20 cellular contexts compared by ENCODE assay signal in genomic region chr1:154398678-154399077, GRCh38.
"Had no signal": no experiment of that assay in that cellular context is flagged by ENCODE, and none has a peak within 500 bp of the region (broad histone marks: within the 10 kb centered on the region; RNA-seq: fewer than 3 reads in every experiment).

No MANE protein-coding gene starts in this region.

- H3K9me3 ChIP-seq: testis, upper lobe of left lung had no signal

- H3K4me3 ChIP-seq: heart left ventricle, smooth muscle cell, testis, upper lobe of left lung had no signal

- H3K27ac Mint-ChIP-seq: activated B cell treated with CpG ODN at 0.5 μM for 24 hours; activated CD8-positive, alpha-beta T cell treated with anti-CD3 and anti-CD28 coated beads, Interleukin-2, amount 10 ng/mL, durations not matched to agents 7 days and 5 days; brain; dendritic cell treated with granulocyte-macrophage colony-stimulating factor and Interleukin-4, amounts not matched to agents 40 ng/mL and 50 ng/mL, for 4 days; nephron progenitor cell; stimulated activated naive B cell treated with anti-CD40 and anti-IgM and Interleukin-4, amounts not matched to agents 10 μg/mL and 1 μg/mL and 100 μg/mL, for 72 hours had no signal

- H3K4me3 Mint-ChIP-seq: activated B cell treated with CpG ODN at 0.5 μM for 24 hours; activated CD8-positive, alpha-beta T cell treated with anti-CD3 and anti-CD28 coated beads, Interleukin-2, amount 10 ng/mL, durations not matched to agents 7 days and 5 days; brain; dendritic cell treated with granulocyte-macrophage colony-stimulating factor and Interleukin-4, amounts not matched to agents 40 ng/mL and 50 ng/mL, for 4 days; nephron progenitor cell; stimulated activated naive B cell treated with anti-CD40 and anti-IgM and Interleukin-4, amounts not matched to agents 10 μg/mL and 1 μg/mL and 100 μg/mL, for 72 hours had no signal

- H3K36me3 ChIP-seq: heart left ventricle, upper lobe of left lung had no signal

- H3K36me3 Mint-ChIP-seq: brain; stimulated activated naive B cell treated with anti-CD40 and anti-IgM and Interleukin-4, amounts not matched to agents 10 μg/mL and 1 μg/mL and 100 μg/mL, for 72 hours had no signal

- H3K27me3 ChIP-seq: heart left ventricle, testis, upper lobe of left lung had no signal

- H3K4me1 ChIP-seq: testis had no signal

- DNase-seq: activated B cell treated with CpG ODN at 0.5 μM for 24 hours; activated CD4-positive, alpha-beta T cell treated with anti-CD3 and anti-CD28 coated beads for 4 hours; activated CD8-positive, alpha-beta T cell treated with anti-CD3 and anti-CD28 coated beads, Interleukin-2, amount 10 ng/mL, durations not matched to agents 7 days and 5 days; activated gamma-delta T cell; activated naive CD4-positive, alpha-beta T cell treated with anti-CD3 and anti-CD28 coated beads, Interleukin-2, amount 50 U/mL, for 16 hours; aorta; effector CD4-positive, alpha-beta T cell; heart left ventricle; islet precursor cell; left cardiac atrium; nephron progenitor cell; nucleus accumbens; stimulated activated CD4-positive, alpha-beta T cell treated with anti-CD3 and anti-CD28 coated beads, Interleukin-15, amount 100 ng/mL, for 24 hours; stimulated activated naive B cell treated with anti-CD40 and anti-IgM and Interleukin-4, amounts not matched to agents 10 μg/mL and 1 μg/mL and 100 μg/mL, for 72 hours; testis; upper lobe of left lung had no signal

- H3K4me2 ChIP-seq: smooth muscle cell had no signal

- H3K4me1 Mint-ChIP-seq: nephron progenitor cell had no signal

- ATAC-seq: activated CD8-positive, alpha-beta T cell treated with anti-CD3 and anti-CD28 coated beads, Interleukin-2, amount 10 ng/mL, durations not matched to agents 7 days and 5 days; heart left ventricle; left cardiac atrium; sciatic nerve; stimulated activated naive B cell treated with anti-CD40 and anti-IgM and Interleukin-4, amounts not matched to agents 10 μg/mL and 1 μg/mL and 100 μg/mL, for 72 hours had no signal

- H3K27ac ChIP-seq: heart left ventricle, testis, upper lobe of left lung had no signal

- H3K27me3 Mint-ChIP-seq: dendritic cell treated with granulocyte-macrophage colony-stimulating factor and Interleukin-4, amounts not matched to agents 40 ng/mL and 50 ng/mL, for 4 days had no signal

- H3K9me3 Mint-ChIP-seq: activated B cell treated with CpG ODN at 0.5 μM for 24 hours; dendritic cell treated with granulocyte-macrophage colony-stimulating factor and Interleukin-4, amounts not matched to agents 40 ng/mL and 50 ng/mL, for 4 days; stimulated activated naive B cell treated with anti-CD40 and anti-IgM and Interleukin-4, amounts not matched to agents 10 μg/mL and 1 μg/mL and 100 μg/mL, for 72 hours had no signal
